9 cellular contexts compared by ENCODE assay signal in the genomic region with DNA sequence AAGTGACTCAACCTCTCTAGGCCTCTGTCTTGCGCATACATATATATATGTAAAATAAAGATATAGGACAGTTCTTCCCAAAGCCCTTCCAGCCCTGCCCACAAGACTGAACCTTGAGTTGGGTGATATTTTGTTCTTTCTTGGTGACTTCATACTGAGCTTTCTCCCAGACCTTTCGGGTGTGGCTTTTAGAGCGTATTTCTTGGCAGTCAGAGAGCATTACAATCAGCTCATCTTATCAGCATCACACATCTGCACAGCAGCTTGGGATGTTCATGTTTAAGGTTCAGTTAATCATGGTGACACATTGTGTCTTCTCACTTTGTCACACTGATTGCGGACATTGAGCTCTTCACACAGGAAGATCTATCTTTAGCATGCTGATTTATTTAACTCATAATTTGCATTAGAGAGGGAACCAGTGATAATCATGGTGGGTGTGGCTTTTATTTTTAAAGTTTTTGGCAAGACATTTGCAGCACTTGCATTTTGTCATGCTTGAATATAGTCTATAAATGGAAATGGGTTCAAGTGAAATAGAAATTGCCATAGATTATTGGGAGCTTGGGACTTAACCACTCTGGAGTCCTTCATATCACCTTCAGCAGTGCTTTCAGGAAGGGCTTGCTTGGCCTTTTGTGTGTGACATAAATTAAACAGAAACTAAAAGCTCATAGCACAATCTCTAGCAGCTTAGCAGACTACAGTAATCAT. TPM values are rescaled to one million over a fixed set of nuclear protein-coding genes. Genes with fewer than 3 reads are reported as not detected.
DNase-seq lines count a peak whose midpoint lies in the region; TF ChIP-seq lines count a peak whose summit lies in the region.
"Had no signal": no experiment of that assay in that cellular context is flagged by ENCODE, and none has a peak within 500 bp of the region (broad histone marks: within the 10 kb centered on the region; RNA-seq: fewer than 3 reads in every experiment).

No MANE protein-coding gene starts in this region.

- intact Hi-C loops in posterior vena cava (cut with DNase I), result loop anchor here in 1 of 2 donors (10.0 kb wide), 1 partner anchor 189 kb away; no protein-coding TSS in a partner anchor

- no peaks in the 10 kb centered on the region for H3K9me3 ChIP-seq in Peyer's patch
- H3K9me3 ChIP-seq: right lobe of liver had no signal

- H3K4me3 Mint-ChIP-seq in HFFc6, result peak overlapping the region; percentile 31; the same call in 1 of the 2 replicates

- peak overlapping the region; percentile 47 for H3K27ac Mint-ChIP-seq in HFFc6

- H3K4me3 ChIP-seq in Peyer's patch, result peak overlapping the region in 1 of 4 donors; percentile 4
- H3K4me3 ChIP-seq: right lobe of liver had no signal

- H3K4me1 Mint-ChIP-seq in HFFc6 (ENCODE audit: low read depth), result peaks cover 24% of the 10 kb centered on the region

- H3K9me3 Mint-ChIP-seq in HFFc6, result no peaks in the 10 kb centered on the region

- DNase-seq in HFFc6, result peak; percentile 59
- peak in 1 of 3 donors; percentile 75 for DNase-seq in Peyer's patch
- peak; percentile 17 for DNase-seq in effector CD4-positive, alpha-beta T cell
- DNase-seq in stimulated activated CD4-positive, alpha-beta T cell treated with anti-CD3 and anti-CD28 coated beads, Interleukin-12 subunit alpha, Interleukin-12 subunit beta, amount 100 ng/mL, for 24 hours (ENCODE audit: low read depth in 2 of 2), result peak; percentile 17 to 20
- no peak for DNase-seq in DMS 273 treated with DMSO at 0.1 percent for 48 hours (lab: John Stamatoyannopoulos, UW)
- no peak for DNase-seq in posterior vena cava (ENCODE audit: low spot score)
- no peak for DNase-seq in cerebellar nuclear complex (lab: John Stamatoyannopoulos, UW)
- DNase-seq: right lobe of liver had no signal

- TF ChIP-seq CTCF in HFFc6 (IDR thresholded peaks at IDR 0.05) (no peak), Peyer's patch (IDR thresholded peaks at IDR 0.05) (no peak)

- no peaks in the 10 kb centered on the region for H3K27me3 ChIP-seq in Peyer's patch
- H3K27me3 ChIP-seq: right lobe of liver had no signal

- no peaks in the 10 kb centered on the region for H3K36me3 ChIP-seq in Peyer's patch
- H3K36me3 ChIP-seq: right lobe of liver had no signal

- no peaks in the 10 kb centered on the region for H3K36me3 Mint-ChIP-seq in HFFc6 (ENCODE audit: low read depth)

- H3K27me3 Mint-ChIP-seq in HFFc6 (ENCODE audit: insufficient read depth), result no peaks in the 10 kb centered on the region

- peaks cover 6 to 25% (median 12%) of the 10 kb centered on the region in 4 donors for H3K4me1 ChIP-seq in Peyer's patch

- H3K27ac ChIP-seq in Peyer's patch, result peak overlapping the region; percentile 57 to 84 (median 70)

- TF ChIP-seq POLR2A in GM15510 (IDR thresholded peaks at IDR 0.05; ENCODE audit: borderline replicate concordance, extremely low read depth, insufficient read length) (peak; percentile 27), Peyer's patch (IDR thresholded peaks at IDR 0.05) (peak in 1 of 2 donors; percentile 27)

RNA-seq across cellular contexts. Expression of a gene that starts 8.3 kb away (rescaled TPM):
- 10 to 100 TPM; 29.9 to 33.7 (median 31.9) TPM for total RNA-seq in HFFc6 (2021; fragmentation: NEBNext Ultra II Directional; extraction: Animal tissue kit (Norgen Biotek cat#: 25700))
- total RNA-seq in Peyer's patch, result 10 to 100 TPM; 42.1 to 77.6 (median 57.7) TPM
- 10 to 100 TPM; 26.2 to 28.8 TPM for total RNA-seq in posterior vena cava

Comparison
In these comparisons a context has a peak if more than half of its experiments do, and no peak if none do; other contexts are left out.
1. DNase-seq: peak in HFFc6 (single experiment), effector CD4-positive, alpha-beta T cell (single experiment) and stimulated activated CD4-positive, alpha-beta T cell treated with anti-CD3 and anti-CD28 coated beads, Interleukin-12 subunit alpha, Interleukin-12 subunit beta, amount 100 ng/mL, for 24 hours (2 of 2); none in DMS 273 treated with DMSO at 0.1 percent for 48 hours (single experiment), posterior vena cava (single experiment) and cerebellar nuclear complex (0 of 2).